In the genomic region with DNA sequence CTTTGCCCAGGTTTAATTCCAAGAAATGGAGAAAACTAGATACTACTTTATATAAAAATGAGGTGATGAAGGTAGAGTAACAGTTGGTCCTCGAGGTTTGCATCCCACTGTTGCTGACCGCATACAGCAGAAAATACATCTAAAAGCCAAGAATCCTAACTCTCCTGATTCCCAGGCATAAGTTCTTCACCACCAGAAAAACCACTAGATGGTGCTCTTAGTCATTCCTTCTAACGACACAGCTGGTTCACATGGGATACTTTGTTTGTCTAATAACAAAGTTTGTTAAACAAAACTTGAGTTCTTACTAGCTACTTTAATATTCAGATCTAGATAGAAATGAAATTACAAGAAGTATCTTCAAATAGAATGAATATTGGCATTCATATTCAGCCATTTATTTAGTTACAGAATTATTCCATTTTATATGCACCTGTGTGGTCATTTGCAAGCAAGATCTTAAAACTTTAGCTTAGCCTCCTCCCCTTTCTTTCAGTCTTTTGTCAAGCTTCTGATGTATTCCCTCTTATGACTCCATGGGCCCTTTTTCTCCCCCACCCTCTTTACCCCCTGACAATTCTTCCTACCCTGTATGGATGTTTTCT, we compare ENCODE assay signal across 8 cellular contexts. TPM values are rescaled to one million over a fixed set of nuclear protein-coding genes. Genes with fewer than 3 reads are reported as not detected.
DNase-seq lines count a peak whose midpoint lies in the region; ATAC-seq and TF ChIP-seq lines count a peak whose summit lies in the region.

No MANE protein-coding gene starts in this region.

- no peaks in the 10 kb centered on the region for H3K27me3 Mint-ChIP-seq in H9 (ENCODE audit: low read depth)

- no peak overlapping the region for H2AK5ac ChIP-seq in H9 (ENCODE audit: insufficient read length, low read length)

- TF ChIP-seq POLR2A in gastroesophageal sphincter (IDR thresholded peaks at IDR 0.05), result no peak

- no peak overlapping the region for H4K8ac ChIP-seq in H9 (replicated peaks; ENCODE audit: insufficient read length, low read depth, low read length)

- H3K23me2 ChIP-seq in H9 (ENCODE audit: insufficient read length, low read depth, low read length, poor library complexity, severe bottlenecking), result no peaks in the 10 kb centered on the region

- H3K9ac ChIP-seq in H9 (ENCODE audit: extremely low read depth, insufficient read length, low read length), result no peak overlapping the region

- no peak overlapping the region for H4K5ac ChIP-seq in H9 (ENCODE audit: insufficient read length, low read depth, low read length)

- no peak overlapping the region for H2BK15ac ChIP-seq in H9 (ENCODE audit: low read depth, low read length)

- no peak overlapping the region for H3K4me2 ChIP-seq in H9 (ENCODE audit: insufficient read depth, insufficient read length, low read length)

- no peaks in the 10 kb centered on the region for H3K4me1 ChIP-seq in H9 (ENCODE audit: insufficient read depth, low read length)
- H3K4me1 ChIP-seq in gastroesophageal sphincter, result no peaks in the 10 kb centered on the region
- H3K4me1 ChIP-seq in thoracic aorta (ENCODE audit: control insufficient read depth in 1 of 2, low read depth in 2 of 2), result no peaks in the 10 kb centered on the region

- H2BK5ac ChIP-seq in H9 (ENCODE audit: insufficient read length, low read length), result no peak overlapping the region

- H3K4me3 ChIP-seq in gastroesophageal sphincter (no peak overlapping the region), thoracic aorta (no peak overlapping the region)

- H3K27ac ChIP-seq in H9 (ENCODE audit: insufficient read length, low read depth, low read length) (no peak overlapping the region), gastroesophageal sphincter (no peak overlapping the region), thoracic aorta (no peak overlapping the region)

- H3K27me3 ChIP-seq in H9 (ENCODE audit: insufficient read depth, low read length) (no peaks in the 10 kb centered on the region), gastroesophageal sphincter (no peaks in the 10 kb centered on the region), thoracic aorta (replicated peaks; ENCODE audit: insufficient read depth) (no peaks in the 10 kb centered on the region)

- H3K4me3 Mint-ChIP-seq in H9, result no peak overlapping the region

- no peak overlapping the region for H3T11ph ChIP-seq in H9 (ENCODE audit: low read length)

- H3K4me1 Mint-ChIP-seq in H9, result 0 out of 4 replicates have a peak, but pooled peaks cover 0 to 3% of the 10 kb centered on the region in 2 experiments

- TF ChIP-seq CTCF in H9 (conservative IDR thresholded peaks at IDR 0.05), result peak; percentile 81
- TF ChIP-seq CTCF in gastroesophageal sphincter (IDR thresholded peaks at IDR 0.05), result peak; percentile 17 to 54 (median 27)
- TF ChIP-seq CTCF in thoracic aorta (IDR thresholded peaks at IDR 0.05), result peak; percentile 47

- no peak overlapping the region for H3K14ac ChIP-seq in H9 (ENCODE audit: insufficient read depth, low read length)

- DNase-seq in Ammon's horn (ENCODE audit: low spot score) (peak; percentile 46), H9 (no peak), SHP77 treated with DMSO at 0.1 percent for 48 hours (lab: John Stamatoyannopoulos, UW) (peak; percentile 24), thoracic aorta (ENCODE audit: low spot score) (no peak), GF-D8 (lab: John Stamatoyannopoulos, UW) (no peak), COR-L47 (lab: John Stamatoyannopoulos, UW) (no peak)
- DNase-seq in activated CD4-positive, alpha-beta T cell treated with anti-CD3 and anti-CD28 coated beads, Interleukin-2, amount 50 U/mL, for 48 hours, result no peak

- H2AFZ ChIP-seq in H9 (ENCODE audit: low read length), result no peak overlapping the region

- no peak overlapping the region for H3K18ac ChIP-seq in H9 (ENCODE audit: insufficient read length, low read depth, low read length)

- no peak overlapping the region for H2BK12ac ChIP-seq in H9 (ENCODE audit: insufficient read length, low read depth, low read length)

- no peak for TF ChIP-seq EP300 in gastroesophageal sphincter (IDR thresholded peaks at IDR 0.05)

- no peaks in the 10 kb centered on the region for H3K9me3 ChIP-seq in H9 (ENCODE audit: control insufficient read depth, low read depth, low read length)
- H3K9me3 ChIP-seq in gastroesophageal sphincter, result no peaks in the 10 kb centered on the region
- H3K9me3 ChIP-seq in thoracic aorta, result no peaks in the 10 kb centered on the region

- no peak overlapping the region for H3K23ac ChIP-seq in H9 (ENCODE audit: insufficient read length, low read depth, low read length)

- no peaks in the 10 kb centered on the region for H3K79me1 ChIP-seq in H9 (ENCODE audit: insufficient read depth, low read depth, low read length, poor library complexity, severe bottlenecking)

- no peak for ATAC-seq in gastroesophageal sphincter
- no peak for ATAC-seq in thoracic aorta (ENCODE audit: insufficient number of reproducible peaks, low FRiP score, low read depth)

- H3K79me2 ChIP-seq in H9 (ENCODE audit: insufficient read depth, low read length), result no peaks in the 10 kb centered on the region

- H2BK120ac ChIP-seq in H9 (ENCODE audit: low read depth, low read length, poor library complexity, severe bottlenecking), result no peak overlapping the region

- H2BK20ac ChIP-seq in H9 (ENCODE audit: low read depth, low read length, poor library complexity, severe bottlenecking), result no peak overlapping the region

- H3K36me3 ChIP-seq in gastroesophageal sphincter (peaks cover 0 to 1% of the 10 kb centered on the region in 2 donors), thoracic aorta (no peaks in the 10 kb centered on the region)

- no peak overlapping the region for H4K91ac ChIP-seq in H9 (ENCODE audit: insufficient read length, low read depth, low read length)

- no peaks in the 10 kb centered on the region for H3K9me3 Mint-ChIP-seq in H9

- no peak overlapping the region for H3K4ac ChIP-seq in H9 (ENCODE audit: low read depth, low read length)

- no peak overlapping the region for H3K56ac ChIP-seq in H9 (ENCODE audit: insufficient read length, low read depth, low read length)

- H3K36me3 Mint-ChIP-seq in H9 (ENCODE audit: insufficient read depth in 1 of 3, low read depth in 3 of 3), result no peaks in the 10 kb centered on the region

- no peak overlapping the region for H3K27ac Mint-ChIP-seq in H9

- no CpG with 5 or more reads among the region's 3 CpGs for WGBS in H9 (ENCODE audit: extremely low coverage, insufficient read length, low lambda C conversion rate)
- 11% methylated on average over 3 of the region's 3 CpGs for WGBS in gastroesophageal sphincter (ENCODE audit: low coverage in 1 of 2), 2 donors

- no peaks in the 10 kb centered on the region for H4K20me1 ChIP-seq in H9 (ENCODE audit: control insufficient read depth, insufficient read depth, insufficient read length)

RNA-seq across cellular contexts. Expression of gene CYP26C1, which starts 54.1 kb away (rescaled TPM):
- total RNA-seq in H9 (2021), result 0.42 and 0.79 TPM in 2 replicates
- total RNA-seq in gastroesophageal sphincter, result under 1 TPM in 1 of 4 donors, not detected in 3; 0.31 TPM
- under 1 TPM in 1 of 2 donors, not detected in 1; 0.35 TPM for total RNA-seq in thoracic aorta

Comparison
In these comparisons a context has a peak if more than half of its experiments do, and no peak if none do; other contexts are left out.
1. DNase-seq: peak in Ammon's horn (single experiment) and SHP77 treated with DMSO at 0.1 percent for 48 hours (single experiment); none in H9 (single experiment), thoracic aorta (single experiment), GF-D8 (single experiment), activated CD4-positive, alpha-beta T cell treated with anti-CD3 and anti-CD28 coated beads, Interleukin-2, amount 50 U/mL, for 48 hours (0 of 2) and COR-L47 (single experiment).
2. CTCF ChIP-seq: peak in every context shown above with its lines; median percentile 81 in H9; 47 in thoracic aorta; 27 in gastroesophageal sphincter.